In genomic region chr1:51464828-51465227, GRCh38 we compare ENCODE assay signal across 19 cellular contexts. TPM values are rescaled to one million over a fixed set of nuclear protein-coding genes. Genes with fewer than 3 reads are reported as not detected.
DNase-seq lines count a peak whose midpoint lies in the region; ATAC-seq and TF ChIP-seq lines count a peak whose summit lies in the region.
"Had no signal": no experiment of that assay in that cellular context is flagged by ENCODE, and none has a peak within 500 bp of the region (broad histone marks: within the 10 kb centered on the region; RNA-seq: fewer than 3 reads in every experiment).

No MANE protein-coding gene starts in this region.

- H3K79me2 ChIP-seq in osteoblast (ENCODE audit: insufficient read depth, low read length), result no peaks in the 10 kb centered on the region

- H3K27ac ChIP-seq in HEK293 (ENCODE audit: extremely low read depth, low read depth, low read length) (no peak overlapping the region), osteoblast (ENCODE audit: low read depth, low read length) (no peak overlapping the region)

- no peaks in the 10 kb centered on the region for H3K27me3 ChIP-seq in osteoblast (ENCODE audit: insufficient read depth, low read length)
- H3K27me3 ChIP-seq: BE2C had no signal

- no peaks in the 10 kb centered on the region for H3K27me3 Mint-ChIP-seq in WTC11 (ENCODE audit: low read depth)
- H3K27me3 Mint-ChIP-seq: CD4-positive, CD25-positive, alpha-beta regulatory T cell; CD8-positive, alpha-beta memory T cell; IgD-negative memory B cell had no signal

- H4K20me1 ChIP-seq in osteoblast (ENCODE audit: insufficient read depth, low read length), result no peaks in the 10 kb centered on the region

- peaks cover 11% of the 10 kb centered on the region for H3K36me3 Mint-ChIP-seq in WTC11

- H3K4me3 Mint-ChIP-seq in WTC11, result no peak overlapping the region
- H3K4me3 Mint-ChIP-seq: CD4-positive, CD25-positive, alpha-beta regulatory T cell; CD8-positive, alpha-beta memory T cell; IgD-negative memory B cell had no signal

- H3K36me3 ChIP-seq in HEK293 (ENCODE audit: control insufficient read depth in 2 of 2, insufficient read depth in 1 of 2, low read length in 2 of 2) (peaks cover 10 to 28% of the 10 kb centered on the region in 2 experiments; a peak in 2 of 3 replicates), osteoblast (ENCODE audit: insufficient read depth, low read length) (peaks cover 10% of the 10 kb centered on the region)
- H3K36me3 ChIP-seq: BE2C had no signal

- H3K4me2 ChIP-seq in osteoblast (ENCODE audit: insufficient read depth, low read length), result no peak overlapping the region

- POLR2A ChIA-PET in HEK293 (lab: Yijun Ruan, JAX), result no interaction called here
- POLR2A ChIA-PET in WTC11 (lab: Charles Lee), result no interaction called here

- H3K27ac Mint-ChIP-seq in WTC11, result peak overlapping the region; percentile 41; the same call in 1 of the 2 replicates

- H3K4me1 Mint-ChIP-seq in WTC11, result no peaks in the 10 kb centered on the region

- CTCF ChIA-PET in HEK293 (lab: Yijun Ruan, JAX) (interaction anchor here (1.2 kb wide), 1 partner anchor 71 kb away, joined by 6 read pairs; no protein-coding TSS in a partner anchor), WTC11 (lab: Charles Lee) (no interaction called here)

- H3K9me3 ChIP-seq in HEK293 (ENCODE audit: control insufficient read depth, insufficient read depth, low read depth, low read length), result no peaks in the 10 kb centered on the region
- no peaks in the 10 kb centered on the region for H3K9me3 ChIP-seq in osteoblast (ENCODE audit: low read depth, low read length)
- H3K9me3 ChIP-seq: BE2C, Caco-2 had no signal

- no peaks in the 10 kb centered on the region for H3K4me1 ChIP-seq in HEK293 (ENCODE audit: control insufficient read depth, insufficient read depth, low read length)
- no peaks in the 10 kb centered on the region for H3K4me1 ChIP-seq in osteoblast (ENCODE audit: insufficient read depth, low read length)
- H3K4me1 ChIP-seq: BE2C had no signal

- TF ChIP-seq CTCF in HEK293 (tag by site-specific recombination; IDR thresholded peaks at IDR 0.05), result no peak
- no peak for TF ChIP-seq CTCF in WTC11 (IDR thresholded peaks at IDR 0.05)
- no peak for TF ChIP-seq CTCF in osteoblast (IDR thresholded peaks at IDR 0.05; ENCODE audit: extremely low read depth, low read depth, low read length)

- H3K4me3 ChIP-seq in HEK293 (ENCODE audit: low read depth, low read length) (no peak overlapping the region), osteoblast (ENCODE audit: insufficient read depth, low read length) (no peak overlapping the region)

- no peak for ATAC-seq in WTC11
- no peak for ATAC-seq in HG03342 (IDR thresholded peaks at IDR 0.05; ENCODE audit: unreplicated experiment)
- ATAC-seq: HCT116 had no signal

- no peak for DNase-seq in WTC11 (ENCODE audit: low spot score)
- DNase-seq in osteoblast (ENCODE audit: insufficient read length, low spot score, missing footprints), result peak; percentile 13
- DNase-seq in Kasumi-1 (lab: John Stamatoyannopoulos, UW), result no peak
- no peak for DNase-seq in COR-L47 (lab: John Stamatoyannopoulos, UW)
- DNase-seq: ACHN; BE2C; C1 segment of cervical spinal cord; Caco-2; CD4-positive, CD25-positive, alpha-beta regulatory T cell; CD8-positive, alpha-beta memory T cell; DMS79; GF-D8; GOT3; H7; KG1 had no signal

- no peak overlapping the region for H2AFZ ChIP-seq in osteoblast (ENCODE audit: low read length)

- H3K9me3 Mint-ChIP-seq in WTC11, result no peaks in the 10 kb centered on the region
- H3K9me3 Mint-ChIP-seq: CD4-positive, CD25-positive, alpha-beta regulatory T cell; CD8-positive, alpha-beta memory T cell; IgD-negative memory B cell had no signal

TF ChIP-seq in HEK293, 187 proteins besides CTCF, POLR2A, EP300 and RAD21:
- no peak for TF ChIP-seq ZNF174 (tag by site-specific recombination; IDR thresholded peaks at IDR 0.05)
- no peak for TF ChIP-seq ZNF501 (tag by site-specific recombination; IDR thresholded peaks at IDR 0.05)
- TF ChIP-seq ATF2 (tag by site-specific recombination; IDR thresholded peaks at IDR 0.05; ENCODE audit: low read depth), result peak; percentile 76
- TF ChIP-seq ZNF561 (tag by site-specific recombination; IDR thresholded peaks at IDR 0.05; ENCODE audit: borderline replicate concordance), result no peak

TF ChIP-seq in WTC11, 78 proteins besides CTCF, POLR2A, EP300 and RAD21:
- no peak for TF ChIP-seq SMAD3 (CRISPR knock-in tag; IDR thresholded peaks at IDR 0.05; ENCODE audit: borderline replicate concordance)
- no peak for TF ChIP-seq MYBL2 (CRISPR knock-in tag; IDR thresholded peaks at IDR 0.05)
- TF ChIP-seq KAT7 (CRISPR knock-in tag; IDR thresholded peaks at IDR 0.05; ENCODE audit: borderline replicate concordance), result no peak
- no peak for TF ChIP-seq PREB (CRISPR knock-in tag; IDR thresholded peaks at IDR 0.05; ENCODE audit: borderline replicate concordance)
- TF ChIP-seq RELA (CRISPR knock-in tag; IDR thresholded peaks at IDR 0.05; ENCODE audit: borderline replicate concordance), result no peak
- no peak for TF ChIP-seq E2F5 (CRISPR knock-in tag; IDR thresholded peaks at IDR 0.05)
- no peak for TF ChIP-seq ZMAT4 (CRISPR knock-in tag; IDR thresholded peaks at IDR 0.05)
- TF ChIP-seq ELF4 (CRISPR knock-in tag; IDR thresholded peaks at IDR 0.05; ENCODE audit: low read depth), result no peak
- TF ChIP-seq USF2 (CRISPR knock-in tag; IDR thresholded peaks at IDR 0.05), result no peak
- no peak for TF ChIP-seq MXD4 (CRISPR knock-in tag; IDR thresholded peaks at IDR 0.05; ENCODE audit: borderline replicate concordance)
- no peak for TF ChIP-seq CREM (CRISPR knock-in tag; IDR thresholded peaks at IDR 0.05)
- TF ChIP-seq ZNF232 (CRISPR knock-in tag; IDR thresholded peaks at IDR 0.05), result no peak
- TF ChIP-seq ZNF138 (CRISPR knock-in tag; conservative IDR thresholded peaks at IDR 0.05), result no peak
- no peak for TF ChIP-seq ZNF416 (CRISPR knock-in tag; IDR thresholded peaks at IDR 0.05)
- no peak for TF ChIP-seq HMGXB4 (CRISPR knock-in tag; IDR thresholded peaks at IDR 0.05)
- TF ChIP-seq CREB1 (CRISPR knock-in tag; IDR thresholded peaks at IDR 0.05), result no peak
- no peak for TF ChIP-seq NR2C2 (CRISPR knock-in tag; IDR thresholded peaks at IDR 0.05)

RNA-seq across cellular contexts. Expression of gene EPS15, which starts 54.2 kb away (rescaled TPM):
- total RNA-seq in WTC11 (2021) (37.1 to 41.7 TPM (median 39.3 TPM) in 3 replicates), osteoblast (79.9 and 82.2 TPM in 2 replicates)

Comparison
In these comparisons a context has a peak if more than half of its experiments do, and no peak if none do; other contexts are left out.
1. Of the 8 proteins assayed by ChIP-seq in both HEK293 and WTC11: peak only in HEK293: ATF2; only in WTC11: none; in both: none; in neither: 7.